In genomic region chr1:85576642-85577420, GRCh38 we compare ENCODE assay signal across 1 cellular context.
A peak's percentile ranks its signal among the peaks of the same experiment; 100 is the strongest.
TF ChIP-seq lines count a peak whose summit lies in the region.

No MANE protein-coding gene starts in this region.

TF ChIP-seq in WTC11, 78 proteins besides CTCF, POLR2A, EP300 and RAD21 (continued from another document and continues in another):
- TF ChIP-seq ZNF317 (CRISPR knock-in tag; IDR thresholded peaks at IDR 0.05; ENCODE audit: borderline replicate concordance, low read depth) (no peak), ETV6 (CRISPR knock-in tag; IDR thresholded peaks at IDR 0.05) (0 out of 2 replicates have a peak, but pooled peaks have one; percentile 16), TEAD4 (CRISPR knock-in tag; IDR thresholded peaks at IDR 0.05) (no peak), PRRX2 (CRISPR knock-in tag; IDR thresholded peaks at IDR 0.05) (no peak), SMAD3 (CRISPR knock-in tag; IDR thresholded peaks at IDR 0.05; ENCODE audit: borderline replicate concordance) (no peak), RELA (CRISPR knock-in tag; IDR thresholded peaks at IDR 0.05; ENCODE audit: borderline replicate concordance) (no peak), ZNF671 (CRISPR knock-in tag; IDR thresholded peaks at IDR 0.05) (no peak), FOXK1 (CRISPR knock-in tag; IDR thresholded peaks at IDR 0.05) (peak; percentile 50; the same call in 1 of the 2 replicates), RORB (CRISPR knock-in tag; IDR thresholded peaks at IDR 0.05) (no peak), SP1 (CRISPR knock-in tag; conservative IDR thresholded peaks at IDR 0.05) (peak; percentile 49; the same call in 1 of the 2 replicates), AR (CRISPR knock-in tag; IDR thresholded peaks at IDR 0.05) (no peak), E2F5 (CRISPR knock-in tag; IDR thresholded peaks at IDR 0.05) (no peak), ZNF396 (CRISPR knock-in tag; IDR thresholded peaks at IDR 0.05; ENCODE audit: borderline replicate concordance) (no peak), TP53 (CRISPR knock-in tag; IDR thresholded peaks at IDR 0.05) (no peak), ZNF423 (CRISPR knock-in tag; IDR thresholded peaks at IDR 0.05) (peak; percentile 72), ZBTB43 (CRISPR knock-in tag; IDR thresholded peaks at IDR 0.05) (0 out of 2 replicates have a peak, but pooled peaks have one; percentile 41), IRF2 (CRISPR knock-in tag; IDR thresholded peaks at IDR 0.05; ENCODE audit: borderline replicate concordance, low read depth) (no peak), E2F1 (CRISPR knock-in tag; IDR thresholded peaks at IDR 0.05) (no peak), NFATC4 (CRISPR knock-in tag; IDR thresholded peaks at IDR 0.05) (no peak), NR2C2 (CRISPR knock-in tag; IDR thresholded peaks at IDR 0.05) (no peak), GABPB1 (CRISPR knock-in tag; IDR thresholded peaks at IDR 0.05) (0 out of 2 replicates have a peak, but pooled peaks have one; percentile 22), CDX4 (CRISPR knock-in tag; IDR thresholded peaks at IDR 0.05; ENCODE audit: borderline replicate concordance) (no peak), EMX1 (CRISPR knock-in tag; IDR thresholded peaks at IDR 0.05) (no peak), ZNF219 (CRISPR knock-in tag; IDR thresholded peaks at IDR 0.05; ENCODE audit: borderline replicate concordance) (no peak), ZNF232 (CRISPR knock-in tag; IDR thresholded peaks at IDR 0.05) (no peak), GRHL2 (CRISPR knock-in tag; IDR thresholded peaks at IDR 0.05; ENCODE audit: insufficient replicate concordance, severe bottlenecking) (no peak), ATF2 (CRISPR knock-in tag; IDR thresholded peaks at IDR 0.05; ENCODE audit: borderline replicate concordance, low read depth) (no peak), ELF4 (CRISPR knock-in tag; IDR thresholded peaks at IDR 0.05; ENCODE audit: low read depth) (no peak), TEAD1 (CRISPR knock-in tag; IDR thresholded peaks at IDR 0.05) (no peak), ATF6 (CRISPR knock-in tag; IDR thresholded peaks at IDR 0.05) (no peak), JUN (CRISPR knock-in tag; IDR thresholded peaks at IDR 0.05) (no peak), ERG (CRISPR knock-in tag; IDR thresholded peaks at IDR 0.05) (no peak), OVOL2 (CRISPR knock-in tag; IDR thresholded peaks at IDR 0.05; ENCODE audit: borderline replicate concordance) (no peak), CREB1 (CRISPR knock-in tag; IDR thresholded peaks at IDR 0.05) (no peak), MAX (CRISPR knock-in tag; IDR thresholded peaks at IDR 0.05) (no peak; the same call in 1 of the 2 replicates), PRDM15 (CRISPR knock-in tag; IDR thresholded peaks at IDR 0.05) (0 out of 2 replicates have a peak, but pooled peaks have one; percentile 10), MYBL2 (CRISPR knock-in tag; IDR thresholded peaks at IDR 0.05) (peak; percentile 34; the same call in 1 of the 2 replicates), TCF7 (CRISPR knock-in tag; IDR thresholded peaks at IDR 0.05; ENCODE audit: low read depth) (no peak), USF1 (CRISPR knock-in tag; IDR thresholded peaks at IDR 0.05) (no peak), ATF3 (CRISPR knock-in tag; conservative IDR thresholded peaks at IDR 0.05) (no peak), PREB (CRISPR knock-in tag; IDR thresholded peaks at IDR 0.05; ENCODE audit: borderline replicate concordance) (no peak), ZNF263 (CRISPR knock-in tag; IDR thresholded peaks at IDR 0.05; ENCODE audit: low read depth) (no peak), ZBTB21 (CRISPR knock-in tag; IDR thresholded peaks at IDR 0.05; ENCODE audit: borderline replicate concordance) (no peak; the same call in 1 of the 2 replicates), MLX (CRISPR knock-in tag; IDR thresholded peaks at IDR 0.05) (no peak), FOXP1 (CRISPR knock-in tag; IDR thresholded peaks at IDR 0.05; ENCODE audit: borderline replicate concordance) (no peak)
